15 cellular contexts compared by ENCODE assay signal in genomic region chr13:80251403-80251802, GRCh38.
A peak's percentile ranks its signal among the peaks of the same experiment; 100 is the strongest.
DNase-seq lines count a peak whose midpoint lies in the region; ATAC-seq and TF ChIP-seq lines count a peak whose summit lies in the region.
"Had no signal": no experiment of that assay in that cellular context is flagged by ENCODE, and none has a peak within 500 bp of the region (broad histone marks: within the 10 kb centered on the region; RNA-seq: fewer than 3 reads in every experiment).

No MANE protein-coding gene starts in this region.

- H3K27ac ChIP-seq in RWPE1, result no peak overlapping the region
- H3K27ac ChIP-seq: SJSA1, testis had no signal

- ATAC-seq in GM21786 (IDR thresholded peaks at IDR 0.05; ENCODE audit: unreplicated experiment), result no peak
- ATAC-seq in HG03378 (IDR thresholded peaks at IDR 0.05; ENCODE audit: unreplicated experiment), result no peak
- ATAC-seq: HCT116 had no signal

- in situ Hi-C loops in KBM-7 (cut with MboI; ENCODE audit: low pct_unique_long_range_greater_than_20kb, low sequenced_read_pairs), result no loop called here

- TF ChIP-seq CTCF in RWPE1 (conservative IDR thresholded peaks at IDR 0.05; ENCODE audit: low read depth), result no peak

- DNase-seq in CMK (ENCODE audit: low read depth), result peak; percentile 15
- peak; percentile 44 for DNase-seq in KBM-7
- DNase-seq in RWPE1 (ENCODE audit: low spot score), result peak; percentile 5
- peak; percentile 59 for DNase-seq in fibroblast of peridontal ligament (ENCODE audit: extremely low read depth)
- DNase-seq in ecto neural progenitor cell (ENCODE audit: low spot score), result no peak
- DNase-seq in C1 segment of cervical spinal cord (lab: John Stamatoyannopoulos, UW), result no peak
- DNase-seq: activated CD8-positive, alpha-beta memory T cell treated with anti-CD3 and anti-CD28 coated beads for 24 hours; CD4-positive, CD25-positive, alpha-beta regulatory T cell; hypothalamus; stimulated activated CD4-positive, alpha-beta T cell treated with anti-CD3 and anti-CD28 coated beads, Interleukin-4, amount 100 ng/mL, for 1 hour; testis had no signal

- POLR2A ChIA-PET in RWPE1 (lab: Yijun Ruan, JAX; ENCODE audit: low non-redundant PET), result no interaction called here

- CTCF ChIA-PET in RWPE1 (lab: Yijun Ruan, JAX), result interaction anchor here (0.5 to 0.6 kb wide), 3 partner anchors 13 to 427 kb away, joined by 3 to 4 read pairs (median 3); no protein-coding TSS in a partner anchor

Comparison
In these comparisons a context has a peak if more than half of its experiments do, and no peak if none do; other contexts are left out.
1. DNase-seq: peak in CMK (single experiment), KBM-7 (single experiment), RWPE1 (single experiment) and fibroblast of peridontal ligament (single experiment); none in ecto neural progenitor cell (single experiment) and C1 segment of cervical spinal cord (0 of 14).